Comparison of ENCODE assay signal across 7 cellular contexts in the genomic region with DNA sequence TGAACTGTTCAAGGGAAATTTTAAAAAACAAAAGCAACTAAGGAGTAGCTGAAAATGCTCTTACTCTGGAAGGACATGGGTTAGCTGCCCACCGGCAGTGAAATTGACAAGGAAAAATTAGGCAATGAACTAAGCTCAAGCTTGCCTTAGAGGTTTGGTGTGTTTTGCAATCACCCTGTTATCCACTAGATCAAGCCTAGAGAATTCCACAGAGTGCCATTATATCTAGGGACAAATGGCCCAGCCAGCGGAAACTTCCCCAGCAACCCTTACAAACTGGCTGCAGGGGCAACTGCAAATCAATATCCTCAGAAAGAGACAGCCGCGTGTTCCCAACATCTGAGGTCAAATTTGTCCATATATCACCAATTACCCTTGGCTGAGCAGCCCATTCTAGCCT.
"Had no signal": no experiment of that assay in that cellular context is flagged by ENCODE, and none has a peak within 500 bp of the region (broad histone marks: within the 10 kb centered on the region; RNA-seq: fewer than 3 reads in every experiment).

No MANE protein-coding gene starts in this region.

- ATAC-seq: GM23338 had no signal

- H2AFZ ChIP-seq: GM23338 had no signal

- H3K4me2 ChIP-seq: GM23338, KMS-11 had no signal

- DNase-seq: H9, HCEC 1CT, KBM-7 had no signal

- H3K4me3 ChIP-seq: GM23338 had no signal

- H3K9ac ChIP-seq: KMS-11 had no signal

- H3K27ac ChIP-seq: KMS-11 had no signal

- FAIRE-seq: H1, H54 had no signal
